1 cellular context compared by ENCODE assay signal in the genomic region with DNA sequence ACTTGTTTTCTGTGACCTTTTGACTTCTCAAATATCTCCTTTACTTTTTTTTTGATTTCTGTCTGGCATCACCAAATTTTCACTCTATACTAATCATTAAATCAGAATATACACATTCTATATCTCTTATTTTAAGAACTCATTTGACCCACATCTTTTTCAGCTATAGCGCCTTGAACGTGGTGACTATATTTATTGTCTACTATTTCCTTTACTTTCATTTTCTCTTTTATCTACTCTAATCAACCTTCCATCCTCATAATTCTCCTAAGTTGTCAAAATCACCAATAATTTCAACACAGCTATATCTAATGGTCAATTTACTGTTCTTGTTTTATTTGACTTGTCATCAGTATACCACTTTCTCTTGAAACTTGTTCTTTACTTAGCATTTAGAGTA.
TF ChIP-seq lines count a peak whose summit lies in the region.

No MANE protein-coding gene starts in this region.

TF ChIP-seq in IMR-90, 13 proteins besides CTCF, POLR2A, EP300 and RAD21 (continued from another document):
- TF ChIP-seq NFE2L2 (IDR thresholded peaks at IDR 0.05; ENCODE audit: low read depth, low read length) = no peak
- no peak for TF ChIP-seq MAZ (IDR thresholded peaks at IDR 0.05; ENCODE audit: borderline replicate concordance, low read depth, low read length)
- no peak for TF ChIP-seq BHLHE40 (IDR thresholded peaks at IDR 0.05; ENCODE audit: low read depth, low read length)
- TF ChIP-seq MXI1 (IDR thresholded peaks at IDR 0.05; ENCODE audit: borderline replicate concordance, low read depth, low read length) = no peak
- TF ChIP-seq CEBPB (IDR thresholded peaks at IDR 0.05; ENCODE audit: low read depth, low read length) = no peak
- TF ChIP-seq RFX5 (IDR thresholded peaks at IDR 0.05; ENCODE audit: low read depth, low read length) = no peak
- no peak for TF ChIP-seq RCOR1 (IDR thresholded peaks at IDR 0.05; ENCODE audit: insufficient replicate concordance, low read length)
- no peak for TF ChIP-seq FOS (IDR thresholded peaks at IDR 0.05; ENCODE audit: low read depth, low read length)
- TF ChIP-seq, protein P1, sequence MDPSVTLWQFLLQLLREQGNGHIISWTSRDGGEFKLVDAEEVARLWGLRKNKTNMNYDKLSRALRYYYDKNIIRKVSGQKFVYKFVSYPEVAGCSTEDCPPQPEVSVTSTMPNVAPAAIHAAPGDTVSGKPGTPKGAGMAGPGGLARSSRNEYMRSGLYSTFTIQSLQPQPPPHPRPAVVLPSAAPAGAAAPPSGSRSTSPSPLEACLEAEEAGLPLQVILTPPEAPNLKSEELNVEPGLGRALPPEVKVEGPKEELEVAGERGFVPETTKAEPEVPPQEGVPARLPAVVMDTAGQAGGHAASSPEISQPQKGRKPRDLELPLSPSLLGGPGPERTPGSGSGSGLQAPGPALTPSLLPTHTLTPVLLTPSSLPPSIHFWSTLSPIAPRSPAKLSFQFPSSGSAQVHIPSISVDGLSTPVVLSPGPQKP (IDR thresholded peaks at IDR 0.05; ENCODE audit: borderline replicate concordance, low read depth, low read length) = no peak
